In genomic region chr1:156738407-156738806, GRCh38 we compare ENCODE assay signal across 15 cellular contexts.
"Had no signal": no experiment of that assay in that cellular context is flagged by ENCODE, and none has a peak within 500 bp of the region (broad histone marks: within the 10 kb centered on the region; RNA-seq: fewer than 3 reads in every experiment).

No MANE protein-coding gene starts in this region.

- DNase-seq: activated CD4-positive, alpha-beta T cell treated with anti-CD3 and anti-CD28 coated beads, Interleukin-2, amount 50 U/mL, for 4 hours; activated naive CD8-positive, alpha-beta T cell treated with anti-CD3 and anti-CD28 coated beads, Interleukin-2, amount 10 ng/mL, durations not matched to agents 7 days and 5 days; glutamatergic neuron; occipital lobe; small intestine; substantia nigra; transverse colon had no signal

- H3K27ac ChIP-seq: cardiac muscle cell, esophagus muscularis mucosa, transverse colon had no signal

- H3K4me3 ChIP-seq: cardiac muscle cell, esophagus muscularis mucosa, transverse colon had no signal

- ATAC-seq: right cardiac atrium; stimulated activated memory B cell treated with anti-CD40 and anti-IgM and Interleukin-4, amounts not matched to agents 10 μg/mL and 1 μg/mL and 100 μg/mL, for 72 hours had no signal

- H3K9me3 ChIP-seq: esophagus muscularis mucosa, transverse colon had no signal

- H3K27me3 ChIP-seq: cardiac muscle cell, esophagus muscularis mucosa, transverse colon had no signal

- H3K9me3 Mint-ChIP-seq: activated naive CD8-positive, alpha-beta T cell treated with anti-CD3 and anti-CD28 coated beads, Interleukin-2, amount 10 ng/mL, durations not matched to agents 7 days and 5 days; activated T-helper 2 cell treated with anti-CD3 and anti-CD28 coated beads, Interferon-gamma antibody, Interleukin-2, Interleukin-4, amounts not matched to agents 10 μg/mL and 5 μg/mL and 100 μg/mL, durations not matched to agents 14 hours and 24 hours and 36 hours; mesothelial cell of epicardium; stimulated activated memory B cell treated with anti-CD40 and anti-IgM and Interleukin-4, amounts not matched to agents 10 μg/mL and 1 μg/mL and 100 μg/mL, for 72 hours; T-helper 1 cell treated with Interleukin-12 subunit alpha and Interleukin-12 subunit beta and Interleukin-4 antibody, amounts not matched to agents 30 μg/mL and 1 μg/mL, for 36 hours had no signal

- H3K27ac Mint-ChIP-seq: mesothelial cell of epicardium; progenitor cell of endocrine pancreas; stimulated activated memory B cell treated with anti-CD40 and anti-IgM and Interleukin-4, amounts not matched to agents 10 μg/mL and 1 μg/mL and 100 μg/mL, for 72 hours; T-helper 1 cell treated with Interleukin-12 subunit alpha and Interleukin-12 subunit beta and Interleukin-4 antibody, amounts not matched to agents 30 μg/mL and 1 μg/mL, for 36 hours had no signal

- H3K27me3 Mint-ChIP-seq: activated naive CD8-positive, alpha-beta T cell treated with anti-CD3 and anti-CD28 coated beads, Interleukin-2, amount 10 ng/mL, durations not matched to agents 7 days and 5 days; progenitor cell of endocrine pancreas; stimulated activated memory B cell treated with anti-CD40 and anti-IgM and Interleukin-4, amounts not matched to agents 10 μg/mL and 1 μg/mL and 100 μg/mL, for 72 hours had no signal

- H3K4me3 Mint-ChIP-seq: stimulated activated memory B cell treated with anti-CD40 and anti-IgM and Interleukin-4, amounts not matched to agents 10 μg/mL and 1 μg/mL and 100 μg/mL, for 72 hours had no signal
